11 cellular contexts compared by ENCODE assay signal in genomic region chr12:1918081-1918874, GRCh38. TPM values are rescaled to one million over a fixed set of nuclear protein-coding genes. Genes with fewer than 3 reads are reported as not detected.
DNase-seq lines count a peak whose midpoint lies in the region; FAIRE-seq and TF ChIP-seq lines count a peak whose summit lies in the region.
"Had no signal": no experiment of that assay in that cellular context is flagged by ENCODE, and none has a peak within 500 bp of the region (broad histone marks: within the 10 kb centered on the region; RNA-seq: fewer than 3 reads in every experiment).

Gene CACNA2D4, minus strand, starts transcription at chr12:1918652. Its CDS starts 179 bp downstream, at chr12:1918473.

- no peaks in the 10 kb centered on the region for H3K9me2 ChIP-seq in Karpas-422 (replicated peaks; ENCODE audit: insufficient read depth, low read length)
- no peaks in the 10 kb centered on the region for H3K9me2 ChIP-seq in MM.1S (replicated peaks; ENCODE audit: insufficient read depth, low read length)

- TF ChIP-seq EP300 in H1 (IDR thresholded peaks at IDR 0.05; ENCODE audit: borderline replicate concordance in 1 of 2, low read depth in 2 of 2, low read length in 2 of 2), result no peak

- H3K4ac ChIP-seq in H1 (replicated peaks; ENCODE audit: insufficient read length, low read depth, low read length), result no peak within 1 kb of the TSS

- CTCF ChIA-PET in H1 (lab: Charles Lee; ENCODE audit: partially characterized antibody), result interaction anchor here (0.6 to 5.0 kb wide), 9 partner anchors 22 to 373 kb away, joined by 3 to 26 read pairs (median 3); no protein-coding TSS in a partner anchor

- H2AFZ ChIP-seq in Karpas-422 (ENCODE audit: low read length), result no peak within 1 kb of the TSS; the same call in 1 of the 2 replicates
- peak within 1 kb of the TSS; percentile 78; the same call in 1 of the 2 replicates for H2AFZ ChIP-seq in H1 (ENCODE audit: low read length)
- no peak within 1 kb of the TSS for H2AFZ ChIP-seq in parathyroid adenoma
- H2AFZ ChIP-seq in MM.1S (ENCODE audit: low read length), result no peak within 1 kb of the TSS

- 0 out of 2 replicates have a peak within 1 kb of the TSS, but pooled peaks have one; percentile 46 for H2BK15ac ChIP-seq in H1 (ENCODE audit: low read length)

- H4K20me1 ChIP-seq in Karpas-422 (ENCODE audit: insufficient read depth, low read depth, low read length) (no peaks in the 10 kb centered on the region), H1 (replicated peaks in 1 of 2; ENCODE audit: control insufficient read depth in 1 of 2, insufficient read depth in 2 of 2, low read length in 2 of 2) (no peaks in the 10 kb centered on the region), MM.1S (ENCODE audit: insufficient read depth, low read length) (no peaks in the 10 kb centered on the region)

- no peak within 1 kb of the TSS for H4K5ac ChIP-seq in H1 (ENCODE audit: insufficient read length, low read depth, low read length)

- no peak for TF ChIP-seq RAD21 in H1 (IDR thresholded peaks at IDR 0.05 in 1 of 2, conservative IDR thresholded peaks at IDR 0.05 in 1 of 2; ENCODE audit: low read depth in 2 of 2, low read length in 2 of 2)

- H2BK12ac ChIP-seq in H1 (ENCODE audit: low read depth, low read length), result no peak within 1 kb of the TSS

- no peak within 1 kb of the TSS for H3K23ac ChIP-seq in H1 (ENCODE audit: insufficient read length)

- no peak within 1 kb of the TSS for H2BK120ac ChIP-seq in H1 (replicated peaks; ENCODE audit: low read depth, low read length)

- H3K18ac ChIP-seq in H1 (ENCODE audit: extremely low read depth, low read length), result no peak within 1 kb of the TSS; the same call in 1 of the 2 replicates

- peak within 1 kb of the TSS; percentile 50; the same call in 1 of the 2 replicates for H3K9ac ChIP-seq in Karpas-422 (ENCODE audit: low read length)
- no peak within 1 kb of the TSS for H3K9ac ChIP-seq in H1 (replicated peaks in 1 of 4; ENCODE audit: extremely low read depth in 1 of 4, low read depth in 3 of 4, low read length in 3 of 4)
- H3K9ac ChIP-seq in parathyroid adenoma, result no peak within 1 kb of the TSS
- no peak within 1 kb of the TSS for H3K9ac ChIP-seq in MM.1S (ENCODE audit: low read length)
- H3K9ac ChIP-seq: KMS-11 had no signal

- H3K4me2 ChIP-seq in Karpas-422 (ENCODE audit: low read depth, low read length, poor library complexity, severe bottlenecking) (peak within 1 kb of the TSS; percentile 27), H1 (ENCODE audit: insufficient read depth in 1 of 2, low read depth in 2 of 2, low read length in 2 of 2) (peak within 1 kb of the TSS in 1 of 2 experiments; percentile 42; a peak in 1 of 4 replicates), parathyroid adenoma (ENCODE audit: low read length) (no peak within 1 kb of the TSS), MM.1S (ENCODE audit: low read depth, low read length) (no peak within 1 kb of the TSS)
- H3K4me2 ChIP-seq: KMS-11 had no signal

- DNase-seq in CMK (ENCODE audit: low read depth) (peak; percentile 60), Karpas-422 (no peak), H1 (ENCODE audit: low read depth in 1 of 2, low spot score in 2 of 2) (peak in 1 of 2 experiments; percentile 47), RKO (ENCODE audit: low spot score) (no peak), NCI-H1694 (lab: John Stamatoyannopoulos, UW) (no peak), NCI-H1048 (lab: John Stamatoyannopoulos, UW) (no peak), MM.1S (no peak)

- H3K27ac ChIP-seq in Karpas-422 (ENCODE audit: low read length), result no peak within 1 kb of the TSS
- H3K27ac ChIP-seq in H1 (ENCODE audit: low read depth, low read length), result no peak within 1 kb of the TSS
- H3K27ac ChIP-seq in parathyroid adenoma, result peak within 1 kb of the TSS; percentile 42
- H3K27ac ChIP-seq in MM.1S (ENCODE audit: low read length), result no peak within 1 kb of the TSS
- H3K27ac ChIP-seq: KMS-11 had no signal

- H3K79me1 ChIP-seq in H1 (ENCODE audit: low read depth, low read length), result no peaks in the 10 kb centered on the region

- POLR2A ChIA-PET in H1 (lab: Charles Lee; ENCODE audit: partially characterized antibody), result interaction anchor here (1.7 kb wide), 1 partner anchor 99 kb away, joined by 3 read pairs; no protein-coding TSS in a partner anchor

- peak within 1 kb of the TSS; percentile 72 for H4K91ac ChIP-seq in H1 (replicated peaks; ENCODE audit: insufficient read length, low read length)

- H2BK5ac ChIP-seq in H1 (ENCODE audit: low read depth, low read length), result no peak within 1 kb of the TSS

- WGBS in H1 (ENCODE audit: extremely low coverage in 1 of 2, insufficient coverage in 1 of 2, insufficient read length in 1 of 2, insufficient replicate concordance in 2 of 2, low coverage in 1 of 2, low lambda C conversion rate in 2 of 2, missing lambda C conversion rate in 1 of 2), 2 experiments, result 73% methylated on average over 15 of the region's 18 CpGs; no CpG with 5 or more reads in 1 of the 2 experiments

- H3K56ac ChIP-seq in H1 (replicated peaks; ENCODE audit: insufficient read length, low read depth, low read length), result no peak within 1 kb of the TSS

- FAIRE-seq in H1 (lab: Jason Lieb, UNC), result no peak
- FAIRE-seq: frontal cortex had no signal

- H3K14ac ChIP-seq in H1 (ENCODE audit: insufficient read length), result no peak within 1 kb of the TSS

- peak within 1 kb of the TSS; percentile 81 for H4K8ac ChIP-seq in H1 (ENCODE audit: extremely low read depth, insufficient read depth, low read length)

- H3F3A ChIP-seq in MM.1S (ENCODE audit: insufficient read depth, low read length), result no peaks in the 10 kb centered on the region

- H3K4me3 ChIP-seq in Karpas-422 (ENCODE audit: low read length) (no peak within 1 kb of the TSS; the same call in 1 of the 2 replicates), H1 (ENCODE audit: extremely low read depth in 1 of 4, insufficient read depth in 2 of 4, low read depth in 3 of 4, low read length in 4 of 4) (no peak within 1 kb of the TSS), parathyroid adenoma (ENCODE audit: low read depth, low read length) (no peak within 1 kb of the TSS), MM.1S (ENCODE audit: low read length) (no peak within 1 kb of the TSS)
- H3K4me3 ChIP-seq: HAP-1 had no signal

- TF ChIP-seq POLR2A in H1 (IDR thresholded peaks at IDR 0.05; ENCODE audit: control extremely low read depth in 1 of 2, low read depth in 2 of 2, low read length in 2 of 2), result no peak

- TF ChIP-seq CTCF in H1 (IDR thresholded peaks at IDR 0.05; ENCODE audit: control extremely low read depth in 1 of 3, insufficient read depth in 1 of 3, low read depth in 1 of 3, low read length in 3 of 3) (no peak), parathyroid adenoma (IDR thresholded peaks at IDR 0.05) (no peak), MM.1S (IDR thresholded peaks at IDR 0.05; ENCODE audit: low read length) (no peak)

- H3K36me3 ChIP-seq in Karpas-422 (ENCODE audit: insufficient read depth, low read length) (no peaks in the 10 kb centered on the region), H1 (ENCODE audit: control insufficient read depth in 2 of 4, insufficient read depth in 4 of 4, low read length in 3 of 4) (no peaks in the 10 kb centered on the region), parathyroid adenoma (ENCODE audit: control insufficient read depth, insufficient read depth, low read length) (no peaks in the 10 kb centered on the region), MM.1S (replicated peaks; ENCODE audit: insufficient read depth, low read length) (no peaks in the 10 kb centered on the region)
- H3K36me3 ChIP-seq: HAP-1 had no signal

- no peaks in the 10 kb centered on the region for H3K9me3 ChIP-seq in Karpas-422 (ENCODE audit: low read length)
- H3K9me3 ChIP-seq in H1 (ENCODE audit: insufficient read depth in 2 of 2, low read depth in 1 of 2, low read length in 1 of 2), result no peaks in the 10 kb centered on the region
- H3K9me3 ChIP-seq in parathyroid adenoma (ENCODE audit: control insufficient read depth, low read length), result no peaks in the 10 kb centered on the region
- no peaks in the 10 kb centered on the region for H3K9me3 ChIP-seq in MM.1S (replicated peaks; ENCODE audit: insufficient read depth, low read length)
- H3K9me3 ChIP-seq: HAP-1 had no signal

- no peaks in the 10 kb centered on the region for H3K23me2 ChIP-seq in H1 (ENCODE audit: low read depth, low read length)

- peaks cover 33% of the 10 kb centered on the region for H3K4me1 ChIP-seq in Karpas-422 (ENCODE audit: low read length)
- peaks cover 0 to 11% (median 7%) of the 10 kb centered on the region in 4 experiments; a peak in 6 of 7 replicates for H3K4me1 ChIP-seq in H1 (replicated peaks in 1 of 4; ENCODE audit: control insufficient read depth in 3 of 4, insufficient read depth in 4 of 4, low read length in 3 of 4)
- no peaks in the 10 kb centered on the region for H3K4me1 ChIP-seq in parathyroid adenoma
- no peaks in the 10 kb centered on the region for H3K4me1 ChIP-seq in MM.1S (ENCODE audit: low read length)
- H3K4me1 ChIP-seq: HAP-1 had no signal

- H3K79me2 ChIP-seq in Karpas-422 (ENCODE audit: low read length) (no peaks in the 10 kb centered on the region), H1 (ENCODE audit: control insufficient read depth in 1 of 2, insufficient read depth in 2 of 2, low read length in 2 of 2) (no peaks in the 10 kb centered on the region), parathyroid adenoma (no peaks in the 10 kb centered on the region), MM.1S (ENCODE audit: low read length) (no peaks in the 10 kb centered on the region)

- no peak within 1 kb of the TSS for H2BK20ac ChIP-seq in H1 (ENCODE audit: low read length)

- no peak within 1 kb of the TSS for H2AK5ac ChIP-seq in H1 (ENCODE audit: low read depth, low read length)

- H3K27me3 ChIP-seq in Karpas-422 (ENCODE audit: low read length) (no peaks in the 10 kb centered on the region), H1 (replicated peaks in 1 of 4; ENCODE audit: control insufficient read depth in 3 of 4, extremely low read depth in 1 of 4, insufficient read depth in 3 of 4, low read length in 3 of 4) (no peaks in the 10 kb centered on the region), parathyroid adenoma (ENCODE audit: control insufficient read depth, insufficient read depth, low read length) (no peaks in the 10 kb centered on the region), MM.1S (replicated peaks; ENCODE audit: insufficient read depth, low read length) (peaks cover 11% of the 10 kb centered on the region; the same call in 1 of the 2 replicates)

TF ChIP-seq in H1, 55 proteins besides CTCF, POLR2A, EP300 and RAD21 (continues in another document):
- no peak for TF ChIP-seq RNF2 (IDR thresholded peaks at IDR 0.05; ENCODE audit: borderline replicate concordance, low read depth, low read length, missing control alignments, poor library complexity, severe bottlenecking)
- TF ChIP-seq ASH2L (IDR thresholded peaks at IDR 0.05; ENCODE audit: low read length), result no peak

RNA-seq across cellular contexts. Expression of gene CACNA2D4, which starts in this region (rescaled TPM):
- 0.22 and 0.37 TPM in 2 replicates for total RNA-seq in Karpas-422 (2014; rRNA removed; shearing (Covaris generic); ENCODE audit: low replicate concordance)
- 0.88 TPM in 1 of 2 replicates, not detected in the other for total RNA-seq in H1 (2021; fragmentation: NEBNext Ultra II Directional; extraction: Animal tissue kit (Norgen Biotek cat#: 25700))
- 0.44 and 0.60 TPM in 2 replicates for polyA plus RNA-seq in H1 (2011; rRNA removed)
- 0.94 TPM for polyA plus RNA-seq in H1 (2011; cell fraction: cytosol; rRNA removed)
- 2.4 TPM for polyA plus RNA-seq in H1 (2011; cell fraction: nucleus; rRNA removed)
- 0.25 to 0.76 TPM (median 0.49 TPM) in 4 replicates for polyA plus RNA-seq in H1 (2012, experiment 1 of 2)
- not detected for polyA plus RNA-seq in H1 (2012, experiment 2 of 2)
- polyA plus RNA-seq in H1 (2013, experiment 1 of 2), result 0.12 TPM
- polyA plus RNA-seq in H1 (2013, experiment 2 of 2), result 0.04 TPM
- 0.54 and 1.3 TPM in 2 replicates for polyA minus RNA-seq in H1 (2011; rRNA and poly(A)+ RNA removed)
- not detected for polyA minus RNA-seq in H1 (2011; cell fraction: cytosol; rRNA and poly(A)+ RNA removed)
- polyA minus RNA-seq in H1 (2011; cell fraction: nucleus; rRNA and poly(A)+ RNA removed), result 3.4 TPM
- total RNA-seq: frontal cortex had no signal
